In genomic region chr9:104386425-104387069, GRCh38 we compare ENCODE assay signal across 1 cellular context.
TF ChIP-seq lines count a peak whose summit lies in the region.

No MANE protein-coding gene starts in this region.

TF ChIP-seq in WTC11, 78 proteins besides CTCF, POLR2A, EP300 and RAD21 (continued from another document):
- TF ChIP-seq ZNF281 (CRISPR knock-in tag; IDR thresholded peaks at IDR 0.05) (no peak), SMAD3 (CRISPR knock-in tag; IDR thresholded peaks at IDR 0.05; ENCODE audit: borderline replicate concordance) (no peak), GRHL2 (CRISPR knock-in tag; IDR thresholded peaks at IDR 0.05; ENCODE audit: insufficient replicate concordance, severe bottlenecking) (no peak)
